In the genomic region with DNA sequence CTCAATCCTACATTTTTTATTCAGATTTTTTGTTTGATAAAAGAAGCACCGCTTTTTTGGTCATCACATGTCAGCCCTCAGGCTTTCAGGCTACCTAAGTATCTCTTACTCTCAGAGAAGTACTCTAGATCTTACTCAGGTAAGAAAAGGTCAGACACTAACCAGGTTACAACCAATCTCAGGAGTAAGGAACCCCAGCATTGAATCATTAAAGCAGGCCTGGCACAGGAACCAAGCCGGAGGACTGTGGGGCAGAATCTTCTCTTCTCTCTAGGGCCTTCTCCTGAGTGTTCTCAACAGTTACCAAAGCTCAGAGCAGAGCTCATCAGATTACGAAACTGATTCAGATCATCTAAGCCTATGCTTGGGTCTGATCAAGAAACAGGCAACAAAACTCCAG, we compare ENCODE assay signal across 17 cellular contexts. TPM values are rescaled to one million over a fixed set of nuclear protein-coding genes. Genes with fewer than 3 reads are reported as not detected.
DNase-seq lines count a peak whose midpoint lies in the region; ATAC-seq and TF ChIP-seq lines count a peak whose summit lies in the region.
"Had no signal": no experiment of that assay in that cellular context is flagged by ENCODE, and none has a peak within 500 bp of the region (broad histone marks: within the 10 kb centered on the region; RNA-seq: fewer than 3 reads in every experiment).

No MANE protein-coding gene starts in this region.

- H3K9me3 ChIP-seq in PC-9 (ENCODE audit: insufficient read depth, low read depth), result no peaks in the 10 kb centered on the region
- H3K9me3 ChIP-seq in ovary, result no peaks in the 10 kb centered on the region

- no peaks in the 10 kb centered on the region for H4K20me1 ChIP-seq in PC-9 (ENCODE audit: insufficient read depth)

- peak; percentile 16 for ATAC-seq in foreskin keratinocyte
- peak; percentile 85 for ATAC-seq in stimulated activated naive CD8-positive, alpha-beta T cell treated with anti-CD3 and anti-CD28 coated beads, Interleukin-15, Interleukin-2, amounts not matched to agents 100 U/mL and 50 U/mL, for 24 hours
- ATAC-seq: K562, left colon had no signal

- peak; percentile 55 for DNase-seq in activated naive CD4-positive, alpha-beta T cell treated with anti-CD3 and anti-CD28 coated beads for 36 hours
- DNase-seq in activated naive CD4-positive, alpha-beta T cell treated with Interleukin-2 at 50 U/mL for 16 hours, result no peak
- DNase-seq in PC-9 (no peak), foreskin keratinocyte (peak; percentile 10 to 50), SIG-M5 treated with dmso at 0.1 percent for 504 hours (lab: John Stamatoyannopoulos, UW; ENCODE audit: unreplicated experiment) (no peak), immature natural killer cell (no peak), ovary (no peak)
- DNase-seq in stimulated activated naive CD8-positive, alpha-beta T cell treated with anti-CD3 and anti-CD28 coated beads, Interleukin-15, Interleukin-2, amounts not matched to agents 100 U/mL and 50 U/mL, for 24 hours, result no peak
- DNase-seq: activated naive CD4-positive, alpha-beta T cell treated with anti-CD3 and anti-CD28 coated beads, Interleukin-2, amount 10 ng/mL, durations not matched to agents 7 days and 5 days; dorsolateral prefrontal cortex; GDM1; left colon; NCI-H1092; NCI-H2171 treated with DMSO at 0.1 percent for 48 hours had no signal

- no peaks in the 10 kb centered on the region; the same call in 1 of the 2 replicates for H3F3A ChIP-seq in PC-9 (ENCODE audit: insufficient read depth, low read depth)

- no peaks in the 10 kb centered on the region for H3K9me2 ChIP-seq in PC-9 (ENCODE audit: insufficient read depth)

- no peak for TF ChIP-seq EP300 in ovary (IDR thresholded peaks at IDR 0.05)

- CTCF ChIA-PET in activated naive CD4-positive, alpha-beta T cell treated with anti-CD3 and anti-CD28 coated beads for 36 hours (lab: Charles Lee), result interaction anchor here (0.9 to 1.2 kb wide), 4 partner anchors 11 to 214 kb away, joined by 3 read pairs; no protein-coding TSS in a partner anchor
- CTCF ChIA-PET in PC-9 (lab: Charles Lee), result no interaction called here

- no peak overlapping the region for H2AFZ ChIP-seq in PC-9

- TF ChIP-seq POLR2A in ovary (IDR thresholded peaks at IDR 0.05), result no peak

- H3K79me2 ChIP-seq in PC-9 (ENCODE audit: low read depth), result peaks cover 53% of the 10 kb centered on the region

- H3K4me1 Mint-ChIP-seq in activated naive CD4-positive, alpha-beta T cell treated with anti-CD3 and anti-CD28 coated beads for 36 hours (ENCODE audit: low read depth), result peaks cover 81% of the 10 kb centered on the region
- peaks cover 0 to 4% of the 10 kb centered on the region in 2 donors for H3K4me1 Mint-ChIP-seq in immature natural killer cell

- H3K27me3 Mint-ChIP-seq in activated naive CD4-positive, alpha-beta T cell treated with anti-CD3 and anti-CD28 coated beads for 36 hours (ENCODE audit: low read depth), result no peaks in the 10 kb centered on the region
- H3K27me3 Mint-ChIP-seq in immature natural killer cell (ENCODE audit: low read depth in 3 of 3), result peaks cover 0 to 7% (median 3%) of the 10 kb centered on the region in 3 donors
- H3K27me3 Mint-ChIP-seq: activated naive CD4-positive, alpha-beta T cell treated with anti-CD3 and anti-CD28 coated beads, Interleukin-2, amount 10 ng/mL, durations not matched to agents 7 days and 5 days; stimulated activated naive CD8-positive, alpha-beta T cell treated with anti-CD3 and anti-CD28 coated beads, Interleukin-15, Interleukin-2, amounts not matched to agents 100 ng/mL and 50 ng/mL, for 24 hours had no signal

- H3K4me3 ChIP-seq in PC-9 (no peak overlapping the region), ovary (no peak overlapping the region)
- H3K4me3 ChIP-seq: dorsolateral prefrontal cortex, K562 had no signal

- H3K27ac ChIP-seq in PC-9 (peak overlapping the region; percentile 29; the same call in 1 of the 2 replicates), foreskin keratinocyte (peak overlapping the region; percentile 37), ovary (no peak overlapping the region)
- H3K27ac ChIP-seq: dorsolateral prefrontal cortex, HL-60 had no signal

- no peak overlapping the region for H3K4me2 ChIP-seq in PC-9

- TF ChIP-seq CTCF in PC-9 (conservative IDR thresholded peaks at IDR 0.05) (no peak), foreskin keratinocyte (conservative IDR thresholded peaks at IDR 0.05) (no peak), ovary (IDR thresholded peaks at IDR 0.05) (no peak)

- H3K36me3 ChIP-seq in PC-9 (ENCODE audit: low read depth) (no peaks in the 10 kb centered on the region), ovary (no peaks in the 10 kb centered on the region)

- no peak overlapping the region for H3K4me3 Mint-ChIP-seq in activated naive CD4-positive, alpha-beta T cell treated with anti-CD3 and anti-CD28 coated beads for 36 hours
- H3K4me3 Mint-ChIP-seq in immature natural killer cell, result no peak overlapping the region
- H3K4me3 Mint-ChIP-seq: activated naive CD4-positive, alpha-beta T cell treated with anti-CD3 and anti-CD28 coated beads, Interleukin-2, amount 10 ng/mL, durations not matched to agents 7 days and 5 days; stimulated activated naive CD8-positive, alpha-beta T cell treated with anti-CD3 and anti-CD28 coated beads, Interleukin-15, Interleukin-2, amounts not matched to agents 100 ng/mL and 50 ng/mL, for 24 hours had no signal

- H3K27me3 ChIP-seq in PC-9 (ENCODE audit: insufficient read depth, low read depth) (no peaks in the 10 kb centered on the region), foreskin keratinocyte (no peaks in the 10 kb centered on the region), ovary (no peaks in the 10 kb centered on the region)
- H3K27me3 ChIP-seq: dorsolateral prefrontal cortex had no signal

- no peaks in the 10 kb centered on the region for H3K36me3 Mint-ChIP-seq in activated naive CD4-positive, alpha-beta T cell treated with anti-CD3 and anti-CD28 coated beads for 36 hours (ENCODE audit: low read depth)
- no peaks in the 10 kb centered on the region for H3K36me3 Mint-ChIP-seq in immature natural killer cell

- no peaks in the 10 kb centered on the region for H3K9me3 Mint-ChIP-seq in activated naive CD4-positive, alpha-beta T cell treated with anti-CD3 and anti-CD28 coated beads for 36 hours
- no peaks in the 10 kb centered on the region for H3K9me3 Mint-ChIP-seq in immature natural killer cell
- H3K9me3 Mint-ChIP-seq: activated naive CD4-positive, alpha-beta T cell treated with anti-CD3 and anti-CD28 coated beads, Interleukin-2, amount 10 ng/mL, durations not matched to agents 7 days and 5 days; stimulated activated naive CD8-positive, alpha-beta T cell treated with anti-CD3 and anti-CD28 coated beads, Interleukin-15, Interleukin-2, amounts not matched to agents 100 ng/mL and 50 ng/mL, for 24 hours had no signal

- H3K4me1 ChIP-seq in PC-9 (replicated peaks; ENCODE audit: insufficient read depth), result peaks cover 12% of the 10 kb centered on the region; the same call in 1 of the 2 replicates
- H3K4me1 ChIP-seq in foreskin keratinocyte, result peaks cover 13% of the 10 kb centered on the region
- peaks cover 11% of the 10 kb centered on the region for H3K4me1 ChIP-seq in ovary (ENCODE audit: insufficient read depth)

- peak overlapping the region; percentile 25 for H3K27ac Mint-ChIP-seq in activated naive CD4-positive, alpha-beta T cell treated with anti-CD3 and anti-CD28 coated beads for 36 hours
- H3K27ac Mint-ChIP-seq in immature natural killer cell, result no peak overlapping the region
- H3K27ac Mint-ChIP-seq: activated naive CD4-positive, alpha-beta T cell treated with anti-CD3 and anti-CD28 coated beads, Interleukin-2, amount 10 ng/mL, durations not matched to agents 7 days and 5 days had no signal

- intact Hi-C loops in activated naive CD4-positive, alpha-beta T cell treated with anti-CD3 and anti-CD28 coated beads for 36 hours (cut with micrococcal nuclease), result loop anchor here (1.0 kb wide), 3 partner anchors 8 to 59 kb away; no protein-coding TSS in a partner anchor
- intact Hi-C loops in PC-9 (cut with micrococcal nuclease; ENCODE audit: unreplicated experiment), result no loop called here
- intact Hi-C loops in ovary (cut with DNase I), result no loop called here

- POLR2A ChIA-PET in PC-9 (lab: Charles Lee; ENCODE audit: unreplicated experiment), result interaction anchor here (0.5 to 0.6 kb wide), 2 partner anchors 118 to 1611 kb away, joined by 3 to 4 read pairs; no protein-coding TSS in a partner anchor

- BruUV-seq in PC-9 (replicated peaks; lab: Mats Ljungman, UMichigan), result no TSS peak

- WGBS in ovary, 3 donors, result 93 to 98% (median 95%) methylated on average over 3 of the region's 3 CpGs

RNA-seq across cellular contexts. Expression of a gene that starts 28.2 kb away (rescaled TPM):
- total RNA-seq in activated naive CD4-positive, alpha-beta T cell treated with anti-CD3 and anti-CD28 coated beads for 36 hours, result 10 to 100 TPM; 27.8 to 29.1 TPM
- total RNA-seq in PC-9 (2021) (50.7 and 65.1 TPM in 2 replicates), foreskin keratinocyte (65.0 and 67.4 TPM in 2 replicates), ovary (10 to 100 TPM; 67.5 to 91.9 (median 73.8) TPM)
- polyA plus RNA-seq in foreskin keratinocyte (18.6 and 20.6 TPM in 2 replicates), immature natural killer cell (100 to 1,000 TPM in 1 of 3 donors, 10 to 100 TPM in 2; 80.0 to 172 (median 81.9) TPM), ovary (10 to 100 TPM; 50.7 to 89.4 TPM)

Comparison
In these comparisons a context has a peak if more than half of its experiments do, and no peak if none do; other contexts are left out.
1. DNase-seq: peak in activated naive CD4-positive, alpha-beta T cell treated with anti-CD3 and anti-CD28 coated beads for 36 hours (single experiment) and foreskin keratinocyte (2 of 2); none in activated naive CD4-positive, alpha-beta T cell treated with Interleukin-2 at 50 U/mL for 16 hours (single experiment), PC-9 (0 of 2), stimulated activated naive CD8-positive, alpha-beta T cell treated with anti-CD3 and anti-CD28 coated beads, Interleukin-15, Interleukin-2, amounts not matched to agents 100 U/mL and 50 U/mL, for 24 hours (single experiment), SIG-M5 treated with dmso at 0.1 percent for 504 hours (single experiment), immature natural killer cell (0 of 3) and ovary (0 of 5).
2. H3K27ac ChIP-seq: peak in PC-9 (single experiment) and foreskin keratinocyte (single experiment); none in ovary (0 of 2).